ENCODE assay signal across 11 cellular contexts in the genomic region with DNA sequence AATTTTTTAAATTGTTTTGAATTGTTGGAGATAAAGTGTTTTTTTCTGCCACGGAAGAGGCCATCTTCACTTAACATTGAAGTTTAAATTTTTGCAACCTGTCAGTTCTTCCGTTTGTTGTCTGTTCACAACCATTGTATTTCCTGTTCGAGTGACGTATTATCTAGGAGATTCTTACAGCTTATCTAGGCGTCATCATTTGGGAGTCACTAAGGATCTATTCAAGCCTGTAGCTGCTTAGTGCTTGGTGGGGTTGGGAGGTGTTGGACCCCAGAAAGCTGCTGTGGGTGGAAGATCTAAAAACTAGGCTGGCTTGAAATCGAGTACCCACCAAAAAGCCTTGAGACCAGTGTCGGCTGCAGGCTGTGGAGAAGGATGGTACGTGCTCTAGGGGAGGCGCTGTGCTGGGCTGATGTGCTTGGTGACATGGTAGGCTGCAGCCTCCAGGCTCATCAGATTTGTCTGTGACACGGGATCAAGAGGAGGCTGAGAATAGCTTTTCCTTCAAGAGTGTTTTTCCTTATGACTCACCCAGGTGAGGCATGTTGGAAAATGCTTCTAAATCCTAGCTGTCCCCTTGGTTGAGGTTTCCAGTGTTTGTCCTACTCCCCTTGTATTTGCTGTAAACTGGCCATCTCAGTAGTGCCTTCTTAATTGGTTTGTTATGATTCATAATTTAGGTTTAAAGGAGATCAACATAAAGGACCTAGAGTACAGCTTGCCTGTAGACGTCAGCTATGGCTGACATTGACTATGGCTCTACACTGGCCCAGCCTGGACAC. TPM values are rescaled to one million over a fixed set of nuclear protein-coding genes. Genes with fewer than 3 reads are reported as not detected.
DNase-seq lines count a peak whose midpoint lies in the region; ATAC-seq, FAIRE-seq and TF ChIP-seq lines count a peak whose summit lies in the region.
"Had no signal": no experiment of that assay in that cellular context is flagged by ENCODE, and none has a peak within 500 bp of the region (broad histone marks: within the 10 kb centered on the region; RNA-seq: fewer than 3 reads in every experiment).

No MANE protein-coding gene starts in this region.

- H3K27me3 ChIP-seq in CD4-positive, alpha-beta T cell (ENCODE audit: control insufficient read depth, insufficient read depth, low read length) = no peaks in the 10 kb centered on the region
- no peaks in the 10 kb centered on the region for H3K27me3 ChIP-seq in lower lobe of right lung (ENCODE audit: low read depth)

- peak overlapping the region; percentile 43 for H3K27ac ChIP-seq in CD4-positive, alpha-beta T cell (ENCODE audit: low read depth, low read length)
- H3K27ac ChIP-seq in lower lobe of right lung = no peak overlapping the region
- H3K27ac ChIP-seq: coronary artery, SK-N-MC had no signal

- no peak overlapping the region for H3K4me3 ChIP-seq in lower lobe of right lung
- H3K4me3 ChIP-seq: coronary artery, SK-N-MC, skin epidermis had no signal

- no peak for FAIRE-seq in RCC 7860 (lab: Jason Lieb, UNC)

- DNase-seq in CD4-positive, alpha-beta T cell = peak in 2 of 10 experiments; percentile 17 to 25
- DNase-seq in LoVo (ENCODE audit: low spot score) = peak; percentile 14
- no peak for DNase-seq in activated naive CD8-positive, alpha-beta T cell treated with anti-CD3 and anti-CD28 coated beads for 36 hours
- no peak for DNase-seq in lower lobe of right lung
- no peak for DNase-seq in CD14-positive monocyte (ENCODE audit: low spot score)
- DNase-seq in RCC 7860 (ENCODE audit: low spot score) = no peak
- DNase-seq in NCI-H1092 (lab: John Stamatoyannopoulos, UW) = no peak

- H3K4me1 ChIP-seq in lower lobe of right lung = peaks cover 15% of the 10 kb centered on the region

- TF ChIP-seq CTCF in CD4-positive, alpha-beta T cell (IDR thresholded peaks at IDR 0.05) = no peak
- TF ChIP-seq CTCF in lower lobe of right lung (IDR thresholded peaks at IDR 0.05) (no peak), CD14-positive monocyte (IDR thresholded peaks at IDR 0.05) (no peak)

- CTCF ChIA-PET in CD4-positive, alpha-beta T cell (lab: Charles Lee) = interaction anchor here (0.7 to 4.8 kb wide), 23 partner anchors 8 to 1121 kb away, joined by 3 to 49 read pairs (median 4); partner anchors contain the start of genes FBXO34 and MAPK1IP1L

- peaks cover 23% of the 10 kb centered on the region for H3K4me1 Mint-ChIP-seq in CD4-positive, alpha-beta T cell (ENCODE audit: low read depth)
- peaks cover 13% of the 10 kb centered on the region for H3K4me1 Mint-ChIP-seq in activated naive CD8-positive, alpha-beta T cell treated with anti-CD3 and anti-CD28 coated beads for 36 hours
- no peaks in the 10 kb centered on the region for H3K4me1 Mint-ChIP-seq in CD14-positive monocyte

- peaks cover 24% of the 10 kb centered on the region for H3K36me3 Mint-ChIP-seq in CD4-positive, alpha-beta T cell (ENCODE audit: low read depth)
- H3K36me3 Mint-ChIP-seq in activated naive CD8-positive, alpha-beta T cell treated with anti-CD3 and anti-CD28 coated beads for 36 hours = peaks cover 5% of the 10 kb centered on the region
- peaks cover 28 to 44% of the 10 kb centered on the region in 2 donors for H3K36me3 Mint-ChIP-seq in CD14-positive monocyte

- peak overlapping the region; percentile 42 for H3K4me3 Mint-ChIP-seq in CD4-positive, alpha-beta T cell
- H3K4me3 Mint-ChIP-seq in activated naive CD8-positive, alpha-beta T cell treated with anti-CD3 and anti-CD28 coated beads for 36 hours = no peak overlapping the region
- no peak overlapping the region for H3K4me3 Mint-ChIP-seq in CD14-positive monocyte

- H3K27ac Mint-ChIP-seq in CD4-positive, alpha-beta T cell = peak overlapping the region; percentile 91
- peak overlapping the region; percentile 69 for H3K27ac Mint-ChIP-seq in activated naive CD8-positive, alpha-beta T cell treated with anti-CD3 and anti-CD28 coated beads for 36 hours
- H3K27ac Mint-ChIP-seq in CD14-positive monocyte = peak overlapping the region in 3 of 7 donors; percentile 6 to 83 (median 22)

- ATAC-seq in CD4-positive, alpha-beta T cell (ENCODE audit: poor library complexity) = peak; percentile 56
- peak; percentile 29 to 58 for ATAC-seq in lower lobe of right lung
- ATAC-seq in HG03521 (IDR thresholded peaks at IDR 0.05; ENCODE audit: unreplicated experiment) = no peak

- peaks cover 45% of the 10 kb centered on the region for H3K36me3 ChIP-seq in lower lobe of right lung

- no peaks in the 10 kb centered on the region for H3K27me3 Mint-ChIP-seq in CD4-positive, alpha-beta T cell
- H3K27me3 Mint-ChIP-seq in activated naive CD8-positive, alpha-beta T cell treated with anti-CD3 and anti-CD28 coated beads for 36 hours = no peaks in the 10 kb centered on the region
- peaks cover 0 to 2% (median 0%) of the 10 kb centered on the region in 3 donors for H3K27me3 Mint-ChIP-seq in CD14-positive monocyte (ENCODE audit: low read depth in 3 of 3)

- H3K9me3 Mint-ChIP-seq in CD4-positive, alpha-beta T cell = no peaks in the 10 kb centered on the region
- H3K9me3 Mint-ChIP-seq in activated naive CD8-positive, alpha-beta T cell treated with anti-CD3 and anti-CD28 coated beads for 36 hours = no peaks in the 10 kb centered on the region
- H3K9me3 Mint-ChIP-seq in CD14-positive monocyte = peaks cover 0 to 2% (median 0%) of the 10 kb centered on the region in 7 donors

- no peaks in the 10 kb centered on the region for H3K9me3 ChIP-seq in CD4-positive, alpha-beta T cell (ENCODE audit: control insufficient read depth, low read length)
- H3K9me3 ChIP-seq in lower lobe of right lung = no peaks in the 10 kb centered on the region

- POLR2A ChIA-PET in CD4-positive, alpha-beta T cell (lab: Charles Lee) = interaction anchor here (0.7 to 3.0 kb wide), 8 partner anchors 16 to 83 kb away, joined by 3 to 47 read pairs (median 7); partner anchors contain the start of gene FBXO34

- intact Hi-C loops in CD4-positive, alpha-beta T cell (cut with DNase I, micrococcal nuclease) = loop anchor here (1.0 to 5.0 kb wide), 7 partner anchors 17 to 303 kb away; partner anchors contain the start of genes FBXO34 (in 2 of the 2) and MAPK1IP1L (in 1 of the 2)
- intact Hi-C loops in lower lobe of right lung (cut with DNase I) = no loop called here
- intact Hi-C loops in CD14-positive monocyte (cut with micrococcal nuclease) = loop anchor here in 1 of 2 donors (10.0 kb wide), 1 partner anchor 109 kb away; no protein-coding TSS in a partner anchor

RNA-seq across cellular contexts. Expression of gene ATG14, which starts 57.8 kb away (rescaled TPM):
- 10 to 100 TPM; 19.9 to 20.5 TPM for total RNA-seq in CD4-positive, alpha-beta T cell
- total RNA-seq in activated naive CD8-positive, alpha-beta T cell treated with anti-CD3 and anti-CD28 coated beads for 36 hours = 1 to 10 TPM; 5.9 to 6.0 TPM
- 9.8 TPM for total RNA-seq in lower lobe of right lung
- 1 to 10 TPM; 1.8 to 3.3 TPM for polyA plus RNA-seq in CD14-positive monocyte
